ENCODE assay signal across 1 cellular context in genomic region chr16:78249056-78249455, GRCh38.
TF ChIP-seq lines count a peak whose summit lies in the region.

No MANE protein-coding gene starts in this region.

TF ChIP-seq in HepG2, 621 proteins besides CTCF, POLR2A, EP300 and RAD21 (continued from another document):
- TF ChIP-seq ZBTB40 (IDR thresholded peaks at IDR 0.05), result no peak
- TF ChIP-seq ZBTB40 (CRISPR knock-in tag; IDR thresholded peaks at IDR 0.05), result 0 out of 2 replicates have a peak, but pooled peaks have one; percentile 13
- no peak for TF ChIP-seq TOPORS (CRISPR knock-in tag; IDR thresholded peaks at IDR 0.05)
- TF ChIP-seq GPBP1L1 (CRISPR knock-in tag; IDR thresholded peaks at IDR 0.05), result no peak
- TF ChIP-seq ZBTB7B (CRISPR knock-in tag; IDR thresholded peaks at IDR 0.05), result peak; percentile 43; the same call in 1 of the 2 replicates
- TF ChIP-seq SMC3 (IDR thresholded peaks at IDR 0.05; ENCODE audit: low read length), result peak; percentile 92
- 0 out of 2 replicates have a peak, but pooled peaks have one; percentile 51 for TF ChIP-seq HMG20A (CRISPR knock-in tag; IDR thresholded peaks at IDR 0.05; ENCODE audit: borderline replicate concordance)
- 0 out of 2 replicates have a peak, but pooled peaks have one; percentile 25 for TF ChIP-seq SOX5 (CRISPR knock-in tag; IDR thresholded peaks at IDR 0.05; ENCODE audit: borderline replicate concordance)
- TF ChIP-seq RERE (CRISPR knock-in tag; IDR thresholded peaks at IDR 0.05; ENCODE audit: low read depth), result 0 out of 2 replicates have a peak, but pooled peaks have one; percentile 40
- 0 out of 2 replicates have a peak, but pooled peaks have one; percentile 27 for TF ChIP-seq SMAD3 (CRISPR knock-in tag; IDR thresholded peaks at IDR 0.05)
- TF ChIP-seq BCL6 (CRISPR knock-in tag; IDR thresholded peaks at IDR 0.05), result 0 out of 2 replicates have a peak, but pooled peaks have one; percentile 22
- TF ChIP-seq PATZ1 (CRISPR knock-in tag; IDR thresholded peaks at IDR 0.05), result 0 out of 2 replicates have a peak, but pooled peaks have one; percentile 30
- peak; percentile 88 for TF ChIP-seq ZMYM4 (CRISPR knock-in tag; IDR thresholded peaks at IDR 0.05)
- no peak for TF ChIP-seq IRX3 (CRISPR knock-in tag; IDR thresholded peaks at IDR 0.05; ENCODE audit: borderline replicate concordance, low read depth)
- 0 out of 2 replicates have a peak, but pooled peaks have one; percentile 37 for TF ChIP-seq RELA (CRISPR knock-in tag; IDR thresholded peaks at IDR 0.05)
- TF ChIP-seq RFX5 (IDR thresholded peaks at IDR 0.05; ENCODE audit: low read depth, low read length), result no peak
- no peak for TF ChIP-seq ZSCAN21 (CRISPR knock-in tag; IDR thresholded peaks at IDR 0.05; ENCODE audit: borderline replicate concordance)
